In the genomic region with DNA sequence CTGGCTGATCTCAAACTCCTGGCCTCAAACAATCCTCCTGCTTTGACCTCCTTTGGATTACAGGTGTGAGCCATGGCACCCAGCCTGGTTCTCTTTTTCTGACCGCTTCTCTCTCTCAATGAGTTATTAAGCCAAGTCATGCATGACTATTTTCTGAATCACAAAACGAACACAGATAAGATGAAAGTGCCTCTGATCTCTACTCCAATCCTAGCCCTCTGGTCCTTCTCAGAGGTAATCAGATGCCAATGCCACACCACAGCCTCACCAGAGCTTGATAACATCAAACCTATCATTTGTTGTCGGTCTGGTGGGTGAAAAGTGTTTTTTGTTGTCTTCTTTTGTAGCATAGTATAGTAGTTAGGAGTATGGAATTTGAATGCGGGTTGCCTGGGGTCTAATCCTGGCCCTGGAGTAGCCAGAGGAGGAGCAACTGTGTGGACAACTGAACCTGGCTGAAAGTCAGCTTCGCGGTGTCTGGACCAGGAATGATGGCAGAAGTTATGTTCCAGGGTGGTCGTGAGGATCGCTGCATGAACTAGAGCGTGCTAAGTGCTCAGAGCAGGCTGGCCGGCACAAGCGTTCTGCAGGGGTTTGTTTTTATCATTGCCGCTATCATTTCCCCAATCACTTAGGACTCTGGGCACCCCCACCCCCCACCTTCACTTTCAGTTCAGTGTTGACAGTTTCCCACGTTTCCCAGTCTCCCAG, we compare ENCODE assay signal across 16 cellular contexts.
DNase-seq lines count a peak whose midpoint lies in the region; ATAC-seq, FAIRE-seq and TF ChIP-seq lines count a peak whose summit lies in the region.
"Had no signal": no experiment of that assay in that cellular context is flagged by ENCODE, and none has a peak within 500 bp of the region (broad histone marks: within the 10 kb centered on the region; RNA-seq: fewer than 3 reads in every experiment).

No MANE protein-coding gene starts in this region.

- H3K27ac ChIP-seq in astrocyte (ENCODE audit: low read depth, low read length) = no peak overlapping the region
- H3K27ac ChIP-seq in testis = no peak overlapping the region

- H3K36me3 ChIP-seq in Caco-2 (ENCODE audit: control insufficient read depth, insufficient read depth, low read length) (no peaks in the 10 kb centered on the region), astrocyte (ENCODE audit: insufficient read depth, low read length) (no peaks in the 10 kb centered on the region), testis (ENCODE audit: low read depth, missing control alignments) (no peaks in the 10 kb centered on the region)
- H3K36me3 ChIP-seq: breast epithelium, pancreas had no signal

- CTCF ChIA-PET in Caco-2 (lab: Charles Lee) = no interaction called here

- H4K20me1 ChIP-seq in astrocyte (ENCODE audit: insufficient read depth, low read length) = no peaks in the 10 kb centered on the region

- peaks cover 28% of the 10 kb centered on the region for H3K4me1 Mint-ChIP-seq in Caco-2 (ENCODE audit: low read depth, unreplicated experiment)
- H3K4me1 Mint-ChIP-seq in astrocyte (ENCODE audit: low read depth, unreplicated experiment) = peaks cover 10% of the 10 kb centered on the region

- H3K9ac ChIP-seq in astrocyte (ENCODE audit: low read length) = no peak overlapping the region

- no TSS peak for BruUV-seq in Caco-2 (replicated peaks; lab: Mats Ljungman, UMichigan)

- peak overlapping the region; percentile 75 for H3K27ac Mint-ChIP-seq in Caco-2 (ENCODE audit: unreplicated experiment)
- H3K27ac Mint-ChIP-seq in astrocyte (ENCODE audit: unreplicated experiment) = peak overlapping the region; percentile 59

- TF ChIP-seq POLR2A in testis (IDR thresholded peaks at IDR 0.05) = no peak

- H2AFZ ChIP-seq in astrocyte (ENCODE audit: low read depth, low read length) = no peak overlapping the region

- H3K4me2 ChIP-seq in astrocyte (ENCODE audit: low read length) = no peak overlapping the region

- H3K27me3 ChIP-seq in Caco-2 (replicated peaks; ENCODE audit: control insufficient read depth, insufficient read depth, low read length) (no peaks in the 10 kb centered on the region), astrocyte (ENCODE audit: insufficient read depth, low read length) (peaks cover 9% of the 10 kb centered on the region), testis (no peaks in the 10 kb centered on the region)
- H3K27me3 ChIP-seq: breast epithelium, pancreas had no signal

- POLR2A ChIA-PET in Caco-2 (lab: Charles Lee) = no interaction called here

- intact Hi-C loops in Caco-2 (cut with micrococcal nuclease; ENCODE audit: unreplicated experiment) (loop anchor here (5.0 kb wide), 1 partner anchor 1203 kb away; no protein-coding TSS in a partner anchor), testis (cut with DNase I; ENCODE audit: low total_unique reads) (no loop called here)

- no peaks in the 10 kb centered on the region for H3K9me3 ChIP-seq in Caco-2
- H3K9me3 ChIP-seq in astrocyte (ENCODE audit: insufficient read depth, low read depth, low read length) = no peaks in the 10 kb centered on the region
- H3K9me3 ChIP-seq in testis = no peaks in the 10 kb centered on the region
- H3K9me3 ChIP-seq: breast epithelium, pancreas had no signal

- H3K4me3 Mint-ChIP-seq in Caco-2 (ENCODE audit: unreplicated experiment) (peak overlapping the region; percentile 5), astrocyte (ENCODE audit: unreplicated experiment) (no peak overlapping the region)

- no peaks in the 10 kb centered on the region for H3K27me3 Mint-ChIP-seq in Caco-2 (ENCODE audit: insufficient read depth, unreplicated experiment)
- H3K27me3 Mint-ChIP-seq in astrocyte (ENCODE audit: low read depth, unreplicated experiment) = peaks cover 39% of the 10 kb centered on the region

- peak; percentile 47 for FAIRE-seq in astrocyte (lab: Jason Lieb, UNC)
- FAIRE-seq: GM12891, pancreas had no signal

- no peaks in the 10 kb centered on the region for H3K9me3 Mint-ChIP-seq in Caco-2 (ENCODE audit: unreplicated experiment)
- peaks cover 2% of the 10 kb centered on the region for H3K9me3 Mint-ChIP-seq in astrocyte (ENCODE audit: unreplicated experiment)

- no peak overlapping the region for H3K4me3 ChIP-seq in Caco-2 (ENCODE audit: low read depth, low read length)
- no peak overlapping the region for H3K4me3 ChIP-seq in astrocyte (ENCODE audit: insufficient read depth, low read depth, low read length)
- peak overlapping the region in 1 of 2 donors; percentile 43 for H3K4me3 ChIP-seq in testis
- H3K4me3 ChIP-seq: SK-N-MC had no signal

- WGBS in testis, 2 donors = 66 to 71% methylated on average over 13 of the region's 13 CpGs

- ATAC-seq in GM21528 (IDR thresholded peaks at IDR 0.05; ENCODE audit: low FRiP score, unreplicated experiment) (no peak), GM19452 (IDR thresholded peaks at IDR 0.05; ENCODE audit: unreplicated experiment) (no peak)
- ATAC-seq: pancreas had no signal

- no peak for TF ChIP-seq CTCF in Caco-2 (IDR thresholded peaks at IDR 0.05; ENCODE audit: insufficient read depth in 1 of 2, low read depth in 1 of 2, low read length in 1 of 2, severe bottlenecking in 1 of 2, unreplicated experiment in 1 of 2)
- TF ChIP-seq CTCF in astrocyte (IDR thresholded peaks at IDR 0.05; ENCODE audit: insufficient read depth, low read depth, low read length) = no peak
- no peak for TF ChIP-seq CTCF in testis (IDR thresholded peaks at IDR 0.05)

- H3K79me2 ChIP-seq in astrocyte (ENCODE audit: insufficient read depth, low read length) = no peaks in the 10 kb centered on the region

- peak in 1 of 2 experiments; percentile 12 for DNase-seq in Caco-2
- DNase-seq in LoVo (ENCODE audit: low spot score) = peak; percentile 73
- DNase-seq in astrocyte (ENCODE audit: low read depth) = peak; percentile 74
- peak; percentile 57 for DNase-seq in mesenteric fat pad (ENCODE audit: low spot score)
- DNase-seq in NCI-H146 treated with DMSO at 0.1 percent for 48 hours (lab: John Stamatoyannopoulos, UW; ENCODE audit: unreplicated experiment) = no peak
- no peak for DNase-seq in testis
- DNase-seq: effector CD8-positive, alpha-beta T cell; mesendoderm; NCI-H2171 treated with DMSO at 0.1 percent for 48 hours; stimulated activated CD4-positive, alpha-beta T cell treated with anti-CD3 and anti-CD28 coated beads, Interleukin-12 subunit alpha, Interleukin-12 subunit beta, amount 100 ng/mL, for 4 hours had no signal

- H3K36me3 Mint-ChIP-seq in Caco-2 (ENCODE audit: insufficient read depth, unreplicated experiment) (peaks cover 38% of the 10 kb centered on the region), astrocyte (ENCODE audit: low read depth, unreplicated experiment) (no peaks in the 10 kb centered on the region)

- H3K4me1 ChIP-seq in Caco-2 (peaks cover 41% of the 10 kb centered on the region), astrocyte (ENCODE audit: insufficient read depth, low read length) (peaks cover 25% of the 10 kb centered on the region), testis (peaks cover 12% of the 10 kb centered on the region)
- H3K4me1 ChIP-seq: breast epithelium had no signal

Comparison
In these comparisons a context has a peak if more than half of its experiments do, and no peak if none do; other contexts are left out.
1. DNase-seq: peak in LoVo (single experiment), astrocyte (single experiment) and mesenteric fat pad (single experiment); none in NCI-H146 treated with DMSO at 0.1 percent for 48 hours (single experiment) and testis (single experiment).